In genomic region chr10:15228426-15228825, GRCh38 we compare ENCODE assay signal across 18 cellular contexts.
"Had no signal": no experiment of that assay in that cellular context is flagged by ENCODE, and none has a peak within 500 bp of the region (broad histone marks: within the 10 kb centered on the region; RNA-seq: fewer than 3 reads in every experiment).

No MANE protein-coding gene starts in this region.

- H3K4me1 Mint-ChIP-seq: memory B cell had no signal

- H3K27ac Mint-ChIP-seq: memory B cell; naive thymus-derived CD4-positive, alpha-beta T cell had no signal

- DNase-seq: dermis blood vessel endothelial cell; dorsolateral prefrontal cortex; effector CD4-positive, alpha-beta T cell; effector memory CD4-positive, alpha-beta T cell; foreskin keratinocyte; glutamatergic neuron; head of caudate nucleus; heart right ventricle; hippocampal formation; kidney; kidney glomerular epithelial cell; left colon; left ventricle myocardium inferior; mammary epithelial cell; mesendoderm; midbrain; naive thymus-derived CD4-positive, alpha-beta T cell had no signal

- H3K4me3 Mint-ChIP-seq: memory B cell; naive thymus-derived CD4-positive, alpha-beta T cell had no signal
